In the genomic region with DNA sequence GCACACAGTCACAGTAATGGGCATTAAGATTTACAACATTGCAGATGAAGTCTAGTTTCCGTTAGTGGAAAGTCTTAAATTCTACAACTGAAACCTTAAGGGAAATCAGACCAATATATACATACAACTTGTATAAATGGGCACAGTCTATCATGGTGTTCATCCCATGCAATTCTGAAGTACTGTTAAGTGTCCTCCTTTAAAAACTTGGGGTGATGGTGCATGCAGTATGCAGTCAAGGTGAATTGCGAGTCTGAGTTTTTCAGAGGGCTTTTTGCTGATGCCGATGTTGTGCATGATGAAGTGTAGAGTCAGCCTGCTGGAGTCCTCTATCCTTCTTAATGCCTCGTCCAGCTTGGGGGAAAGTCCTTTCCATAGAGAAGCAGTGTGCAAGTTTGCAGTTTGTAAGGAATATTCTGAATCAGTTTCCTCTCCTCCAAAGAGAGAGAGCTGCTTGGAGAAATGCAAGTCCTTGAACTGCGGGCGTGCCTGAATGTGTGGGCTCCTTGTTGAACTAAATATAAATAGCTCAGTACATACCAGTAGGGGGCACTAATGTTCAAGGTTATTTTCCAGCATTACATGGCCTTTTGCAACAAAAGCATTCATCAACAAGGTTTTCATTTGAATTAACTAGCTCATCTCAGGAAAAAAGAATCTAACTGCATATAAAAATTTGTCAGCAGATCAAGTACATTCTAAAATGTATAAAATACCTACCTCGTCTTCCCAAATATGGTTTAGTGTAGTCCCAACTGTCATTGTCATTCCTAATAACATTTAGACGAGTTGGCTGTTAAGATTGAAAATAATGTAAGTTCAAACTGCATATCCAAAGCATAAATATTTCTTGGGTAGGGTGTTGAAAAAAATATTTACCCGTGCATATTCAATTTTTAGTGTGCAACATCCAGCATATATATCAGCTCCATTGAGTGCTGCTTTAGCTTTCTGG, we compare ENCODE assay signal across 8 cellular contexts.
DNase-seq lines count a peak whose midpoint lies in the region; ATAC-seq, FAIRE-seq and TF ChIP-seq lines count a peak whose summit lies in the region.

No MANE protein-coding gene starts in this region.

- peak; percentile 83 for TF ChIP-seq CTCF in 22Rv1 (IDR thresholded peaks at IDR 0.05)
- peak; percentile 77 for TF ChIP-seq CTCF in Loucy (conservative IDR thresholded peaks at IDR 0.05; ENCODE audit: low read length)
- TF ChIP-seq CTCF in brain microvascular endothelial cell (IDR thresholded peaks at IDR 0.05; ENCODE audit: low read depth, low read length, missing control alignments): peak; percentile 64

- H4K20me1 ChIP-seq in Loucy (ENCODE audit: insufficient read depth, low read length, poor library complexity, severe bottlenecking): peaks cover 12% of the 10 kb centered on the region

- H3F3A ChIP-seq in Loucy (ENCODE audit: low read depth): no peaks in the 10 kb centered on the region

- H3K36me3 ChIP-seq in Loucy (ENCODE audit: insufficient read depth, low read length): peaks cover 62% of the 10 kb centered on the region
- H3K36me3 ChIP-seq in brain microvascular endothelial cell (replicated peaks): peaks cover 16% of the 10 kb centered on the region

- no peaks in the 10 kb centered on the region for H3K9me2 ChIP-seq in Loucy (replicated peaks; ENCODE audit: low read depth, low read length)

- H3K79me2 ChIP-seq in Loucy (ENCODE audit: insufficient read depth, low read length): peaks cover 10% of the 10 kb centered on the region

- H3K4me3 ChIP-seq in Loucy (ENCODE audit: low read length, poor library complexity, severe bottlenecking): no peak overlapping the region
- H3K4me3 ChIP-seq in brain microvascular endothelial cell (ENCODE audit: low read depth, low read length): no peak overlapping the region

- peak; percentile 44 for FAIRE-seq in RCC 7860 (lab: Jason Lieb, UNC)

- ATAC-seq in GM18519 (IDR thresholded peaks at IDR 0.05; ENCODE audit: low FRiP score, unreplicated experiment): no peak

- H3K4me2 ChIP-seq in Loucy (ENCODE audit: low read depth, low read length, poor library complexity, severe bottlenecking): no peak overlapping the region

- DNase-seq in GF-D8 (lab: John Stamatoyannopoulos, UW) (peak; percentile 40), RCC 7860 (ENCODE audit: low spot score) (peak; percentile 48), brain microvascular endothelial cell (no peak), iPS-NIHi7 (ENCODE audit: extremely low spot score) (peak; percentile 52)
- peak; percentile 19 for DNase-seq in stimulated activated CD4-positive, alpha-beta T cell treated with anti-CD3 and anti-CD28 coated beads, Interleukin-1b, Interleukin-23, amount 100 ng/mL, for 48 hours

- no peak overlapping the region for H3K27ac ChIP-seq in 22Rv1
- no peak overlapping the region for H3K27ac ChIP-seq in brain microvascular endothelial cell

- no peak overlapping the region for H3K9ac ChIP-seq in Loucy (ENCODE audit: low read depth, low read length, poor library complexity, severe bottlenecking)

- in situ Hi-C loops in brain microvascular endothelial cell (cut with HindIII; ENCODE audit: low pct_ligation_motif_present, low sequenced_read_pairs): no loop called here

- H3K4me1 ChIP-seq in Loucy (ENCODE audit: insufficient read depth, low read length, poor library complexity, severe bottlenecking): peaks cover 6% of the 10 kb centered on the region

- H2AFZ ChIP-seq in Loucy (ENCODE audit: low read length): no peak overlapping the region

- H3K27me3 ChIP-seq in Loucy (ENCODE audit: insufficient read depth, low read length, poor library complexity, severe bottlenecking) (no peaks in the 10 kb centered on the region), brain microvascular endothelial cell (replicated peaks) (no peaks in the 10 kb centered on the region)

- no peaks in the 10 kb centered on the region for H3K9me3 ChIP-seq in Loucy (ENCODE audit: insufficient read depth, low read depth, low read length)
